1 cellular context compared by ENCODE assay signal in genomic region chr6:166946125-166946524, GRCh38.
TF ChIP-seq lines count a peak whose summit lies in the region.

No MANE protein-coding gene starts in this region.

TF ChIP-seq in HepG2, 621 proteins besides CTCF, POLR2A, EP300 and RAD21:
- no peak for TF ChIP-seq HDAC1 (CRISPR knock-in tag; IDR thresholded peaks at IDR 0.05)
- no peak for TF ChIP-seq SKI (IDR thresholded peaks at IDR 0.05; ENCODE audit: partially characterized antibody)
- TF ChIP-seq ZNF687 (CRISPR knock-in tag; IDR thresholded peaks at IDR 0.05) = peak; percentile 25
- no peak for TF ChIP-seq KAT8 (CRISPR knock-in tag; IDR thresholded peaks at IDR 0.05)
- no peak for TF ChIP-seq TP53 (CRISPR knock-in tag; conservative IDR thresholded peaks at IDR 0.05)
- TF ChIP-seq RBFOX2 (IDR thresholded peaks at IDR 0.05; ENCODE audit: low read depth, low read length) = 0 out of 2 replicates have a peak, but pooled peaks have one; percentile 40
- TF ChIP-seq TFAP4 (IDR thresholded peaks at IDR 0.05; ENCODE audit: borderline replicate concordance, low read depth) = no peak
